Comparison of ENCODE assay signal across 1 cellular context in genomic region chr10:72303424-72304128, GRCh38.
TF ChIP-seq lines count a peak whose summit lies in the region.

No MANE protein-coding gene starts in this region.

TF ChIP-seq in GM23338, 12 proteins besides CTCF, POLR2A, EP300 and RAD21 (continued from another document):
- TF ChIP-seq REST (IDR thresholded peaks at IDR 0.05; ENCODE audit: unreplicated experiment) (no peak), STAT1 (IDR thresholded peaks at IDR 0.05; ENCODE audit: unreplicated experiment) (no peak), ZNF462 (CRISPR knock-in tag; IDR thresholded peaks at IDR 0.05) (no peak), POLR2AphosphoS5 (IDR thresholded peaks at IDR 0.05; ENCODE audit: low read depth) (no peak), NANOG (IDR thresholded peaks at IDR 0.05; ENCODE audit: borderline replicate concordance) (no peak), JUNB (IDR thresholded peaks at IDR 0.05; ENCODE audit: unreplicated experiment) (no peak), ETS1 (IDR thresholded peaks at IDR 0.05) (no peak)
